11 cellular contexts compared by ENCODE assay signal in genomic region chr19:50332014-50332263, GRCh38. TPM values are rescaled to one million over a fixed set of nuclear protein-coding genes. Genes with fewer than 3 reads are reported as not detected.
DNase-seq lines count a peak whose midpoint lies in the region; ATAC-seq and TF ChIP-seq lines count a peak whose summit lies in the region.
"Had no signal": no experiment of that assay in that cellular context is flagged by ENCODE, and none has a peak within 500 bp of the region (broad histone marks: within the 10 kb centered on the region; RNA-seq: fewer than 3 reads in every experiment).

No MANE protein-coding gene starts in this region.

- H3K4me1 Mint-ChIP-seq in CD4-positive, alpha-beta memory T cell = peaks cover 36 to 71% (median 50%) of the 10 kb centered on the region in 4 donors
- peaks cover 63% of the 10 kb centered on the region for H3K4me1 Mint-ChIP-seq in central memory CD8-positive, alpha-beta T cell
- peaks cover 57% of the 10 kb centered on the region for H3K4me1 Mint-ChIP-seq in nephron progenitor cell

- TF ChIP-seq EP300 in transverse colon (IDR thresholded peaks at IDR 0.05; ENCODE audit: low read depth) = no peak

- peaks cover 57% of the 10 kb centered on the region for H3K4me1 ChIP-seq in CD4-positive, alpha-beta memory T cell (ENCODE audit: insufficient read depth, low read length)
- H3K4me1 ChIP-seq in transverse colon (peaks cover 0 to 46% (median 39%) of the 10 kb centered on the region in 4 donors), testis (peaks cover 14% of the 10 kb centered on the region)

- H3K27me3 ChIP-seq in CD4-positive, alpha-beta memory T cell (ENCODE audit: insufficient read depth, low read length) = peaks cover 27% of the 10 kb centered on the region
- peaks cover 18% of the 10 kb centered on the region for H3K27me3 ChIP-seq in H7 (ENCODE audit: control insufficient read depth, insufficient read depth, low read length)
- peaks cover 59% of the 10 kb centered on the region for H3K27me3 ChIP-seq in transverse colon
- H3K27me3 ChIP-seq in testis = no peaks in the 10 kb centered on the region

- no peak for TF ChIP-seq CTCF in nephron progenitor cell (IDR thresholded peaks at IDR 0.05)
- TF ChIP-seq CTCF in transverse colon (IDR thresholded peaks at IDR 0.05) = no peak
- TF ChIP-seq CTCF in testis (IDR thresholded peaks at IDR 0.05) = no peak

- TF ChIP-seq POLR2A in transverse colon (IDR thresholded peaks at IDR 0.05) = no peak
- no peak for TF ChIP-seq POLR2A in testis (IDR thresholded peaks at IDR 0.05)

- peak overlapping the region in 7 of 8 donors; percentile 51 to 81 (median 63) for H3K4me3 Mint-ChIP-seq in CD4-positive, alpha-beta memory T cell
- H3K4me3 Mint-ChIP-seq in central memory CD8-positive, alpha-beta T cell = peak overlapping the region; percentile 47
- H3K4me3 Mint-ChIP-seq in nephron progenitor cell = peak overlapping the region; percentile 93

- no peak overlapping the region for H3K4me3 ChIP-seq in CD4-positive, alpha-beta memory T cell (ENCODE audit: low read length in 2 of 2)
- H3K4me3 ChIP-seq in H7 (ENCODE audit: insufficient read depth, low read depth, low read length) (peak overlapping the region; percentile 76), transverse colon (no peak overlapping the region), testis (no peak overlapping the region)

- H3K27ac ChIP-seq in CD4-positive, alpha-beta memory T cell (ENCODE audit: low read depth, low read length) = no peak overlapping the region
- peak overlapping the region in 1 of 4 donors; percentile 2 for H3K27ac ChIP-seq in transverse colon
- H3K27ac ChIP-seq in testis = no peak overlapping the region

- H3K9me3 Mint-ChIP-seq in CD4-positive, alpha-beta memory T cell = peaks cover 0 to 27% (median 12%) of the 10 kb centered on the region in 8 donors
- peaks cover 7% of the 10 kb centered on the region for H3K9me3 Mint-ChIP-seq in central memory CD8-positive, alpha-beta T cell
- H3K9me3 Mint-ChIP-seq in nephron progenitor cell = peaks cover 33% of the 10 kb centered on the region

- ATAC-seq in central memory CD8-positive, alpha-beta T cell (replicated peaks; ENCODE audit: extremely low read depth, poor library complexity, severe bottlenecking) = no peak
- no peak for ATAC-seq in HG03135 (IDR thresholded peaks at IDR 0.05; ENCODE audit: unreplicated experiment)

- peaks cover 5 to 6% of the 10 kb centered on the region in 2 donors for H3K36me3 Mint-ChIP-seq in CD4-positive, alpha-beta memory T cell
- peaks cover 34% of the 10 kb centered on the region for H3K36me3 Mint-ChIP-seq in central memory CD8-positive, alpha-beta T cell (ENCODE audit: insufficient read depth)
- peaks cover 17% of the 10 kb centered on the region for H3K36me3 Mint-ChIP-seq in nephron progenitor cell (ENCODE audit: low read depth)

- H3K36me3 ChIP-seq in CD4-positive, alpha-beta memory T cell (ENCODE audit: insufficient read depth, low read length) = no peaks in the 10 kb centered on the region
- no peaks in the 10 kb centered on the region for H3K36me3 ChIP-seq in H7 (replicated peaks; ENCODE audit: control insufficient read depth, insufficient read depth, low read length)
- no peaks in the 10 kb centered on the region for H3K36me3 ChIP-seq in transverse colon
- H3K36me3 ChIP-seq in testis (ENCODE audit: low read depth, missing control alignments) = no peaks in the 10 kb centered on the region
- H3K36me3 ChIP-seq: esophagus squamous epithelium had no signal

- peaks cover 21 to 48% of the 10 kb centered on the region in 2 donors for H3K27me3 Mint-ChIP-seq in CD4-positive, alpha-beta memory T cell
- H3K27me3 Mint-ChIP-seq in central memory CD8-positive, alpha-beta T cell = peaks cover 81% of the 10 kb centered on the region
- peaks cover 19% of the 10 kb centered on the region for H3K27me3 Mint-ChIP-seq in nephron progenitor cell (ENCODE audit: low read depth, poor library complexity)

- WGBS in transverse colon (ENCODE audit: low coverage in 1 of 2), 2 donors = 0 to 29% methylated on average over 2 to 3 of the region's 3 CpGs
- WGBS in testis, 2 donors = 0 to 18% methylated on average over 1 to 3 of the region's 3 CpGs

- POLR2A ChIA-PET in CD4-positive, alpha-beta memory T cell (lab: Charles Lee; ENCODE audit: partially characterized antibody) = interaction anchor here (3.0 to 3.8 kb wide), 2 partner anchors 26 to 52 kb away, joined by 8 to 27 read pairs; partner anchors contain the start of gene POLD1

- in situ Hi-C loops in transverse colon (cut with MboI; ENCODE audit: low pct_ligation_motif_present in 1 of 4, low pct_unique_long_range_greater_than_20kb in 1 of 4, low sequenced_read_pairs in 3 of 4) = no loop called here

- H3K9me3 ChIP-seq in CD4-positive, alpha-beta memory T cell (ENCODE audit: control insufficient read depth in 1 of 2, low read length in 2 of 2) = no peaks in the 10 kb centered on the region
- H3K9me3 ChIP-seq in transverse colon (no peaks in the 10 kb centered on the region), testis (no peaks in the 10 kb centered on the region)

- CTCF ChIA-PET in CD4-positive, alpha-beta memory T cell (lab: Charles Lee; ENCODE audit: partially characterized antibody) = no interaction called here

- peak overlapping the region in 4 of 7 donors; percentile 10 to 93 (median 39) for H3K27ac Mint-ChIP-seq in CD4-positive, alpha-beta memory T cell
- no peak overlapping the region for H3K27ac Mint-ChIP-seq in central memory CD8-positive, alpha-beta T cell (ENCODE audit: low read depth)
- H3K27ac Mint-ChIP-seq in nephron progenitor cell = peak overlapping the region; percentile 97

- intact Hi-C loops in CD4-positive, alpha-beta memory T cell (cut with micrococcal nuclease) = loop anchor here (5.0 kb wide), 1 partner anchor 50 kb away; the partner anchor contains the start of gene POLD1
- intact Hi-C loops in transverse colon (cut with DNase I; ENCODE audit: low total_unique reads) (no loop called here), testis (cut with DNase I; ENCODE audit: low total_unique reads) (no loop called here)

- DNase-seq in CD4-positive, alpha-beta memory T cell = no peak
- DNase-seq in H7 (no peak), nephron progenitor cell (no peak), CD1c-positive myeloid dendritic cell (ENCODE audit: extremely low spot score) (no peak), transverse colon (no peak), testis (no peak)
- no peak for DNase-seq in central memory CD8-positive, alpha-beta T cell (ENCODE audit: low spot score in 2 of 2)
- DNase-seq: esophagus squamous epithelium, NCI-H748 treated with DMSO at 0.1 percent for 48 hours, small intestine had no signal

RNA-seq across cellular contexts. Expression of gene KCNC3, which starts 2.8 kb away (rescaled TPM):
- total RNA-seq in CD4-positive, alpha-beta memory T cell = 1 to 10 TPM; 1.6 to 1.7 TPM
- polyA plus RNA-seq in CD4-positive, alpha-beta memory T cell = not detected
- total RNA-seq in H7 (2014; rRNA removed; shearing (Covaris generic)) = 0.14 and 0.37 TPM in 2 replicates
- total RNA-seq in transverse colon = under 1 TPM; 0.27 to 0.64 (median 0.49) TPM
- total RNA-seq in testis = 10 to 100 TPM in 1 of 2 donors, 1 to 10 TPM in 1; 6.9 to 16.0 TPM
- polyA plus RNA-seq in testis (ENCODE audit: insufficient read depth, low read depth, low replicate concordance) = 7.7 TPM

RNA-seq across cellular contexts. Expression of gene NAPSA, which starts 33.5 kb away (rescaled TPM):
- 1 to 10 TPM; 4.8 to 6.6 TPM for total RNA-seq in CD4-positive, alpha-beta memory T cell
- polyA plus RNA-seq in CD4-positive, alpha-beta memory T cell = under 1 TPM; 0.57 to 0.61 TPM
- total RNA-seq in H7 (2014; rRNA removed; shearing (Covaris generic)) = 0.44 and 0.59 TPM in 2 replicates
- total RNA-seq in transverse colon (1 to 10 TPM; 1.6 to 5.0 (median 3.1) TPM), testis (1 to 10 TPM; 1.3 to 2.0 TPM)
- polyA plus RNA-seq in testis (ENCODE audit: insufficient read depth, low read depth, low replicate concordance) = 11.5 TPM

RNA-seq across cellular contexts. Expression of gene NR1H2, which starts 44.3 kb away (rescaled TPM):
- 100 to 1,000 TPM; 103 to 109 TPM for total RNA-seq in CD4-positive, alpha-beta memory T cell
- 10 to 100 TPM; 86.9 to 88.0 TPM for polyA plus RNA-seq in CD4-positive, alpha-beta memory T cell
- total RNA-seq in H7 (2014; rRNA removed; shearing (Covaris generic)) = 73.7 and 90.1 TPM in 2 replicates
- total RNA-seq in transverse colon (100 to 1,000 TPM in 2 of 4 donors, 10 to 100 TPM in 2; 80.8 to 192 (median 102) TPM), testis (10 to 100 TPM; 93.8 to 96.6 TPM)
- polyA plus RNA-seq in testis (ENCODE audit: insufficient read depth, low read depth, low replicate concordance) = 68.0 TPM

RNA-seq across cellular contexts. Expression of gene POLD1, which starts 52.2 kb away (rescaled TPM):
- 10 to 100 TPM; 40.4 to 41.1 TPM for total RNA-seq in CD4-positive, alpha-beta memory T cell
- polyA plus RNA-seq in CD4-positive, alpha-beta memory T cell = 10 to 100 TPM; 29.3 to 30.7 TPM
- total RNA-seq in H7 (2014; rRNA removed; shearing (Covaris generic)) = 167 and 185 TPM in 2 replicates
- total RNA-seq in transverse colon (10 to 100 TPM; 14.6 to 59.1 (median 25.9) TPM), testis (10 to 100 TPM; 42.2 to 51.7 TPM)
- polyA plus RNA-seq in testis (ENCODE audit: insufficient read depth, low read depth, low replicate concordance) = 30.7 TPM
